8 cellular contexts compared by ENCODE assay signal in the genomic region with DNA sequence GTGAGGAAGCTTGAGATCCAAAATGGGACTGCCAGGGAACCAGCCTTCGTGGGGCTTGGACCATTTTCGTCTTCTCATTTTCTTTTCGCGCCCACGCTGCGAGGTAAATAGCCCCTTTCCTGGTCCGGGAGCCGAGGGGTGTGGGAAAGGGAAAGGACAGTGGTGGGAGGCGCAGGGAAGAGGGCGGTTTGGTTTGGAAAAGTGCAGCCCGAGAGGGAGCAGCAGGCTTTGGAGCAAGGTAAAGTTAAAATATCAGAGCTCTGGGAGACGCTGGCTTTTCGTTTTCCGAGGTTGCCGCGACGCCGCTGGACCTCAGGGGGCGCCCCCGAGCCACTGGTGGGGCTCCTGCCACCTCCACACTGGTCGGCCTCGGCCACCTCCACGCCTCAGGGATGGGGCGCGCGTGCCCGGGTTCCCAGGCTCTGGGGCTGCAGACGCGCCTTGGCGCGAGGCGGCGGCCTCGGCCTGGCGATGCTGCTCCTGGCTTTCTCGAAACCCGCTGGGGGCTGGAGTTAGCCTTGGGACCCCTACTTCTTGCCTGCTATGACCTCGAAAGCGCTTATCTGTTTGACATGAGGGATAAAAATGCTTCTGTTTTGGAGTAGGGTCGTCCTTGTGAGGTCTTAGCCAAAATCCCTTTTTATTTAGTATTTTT. TPM values are rescaled to one million over a fixed set of nuclear protein-coding genes. Genes with fewer than 3 reads are reported as not detected.
DNase-seq lines count a peak whose midpoint lies in the region; ATAC-seq, FAIRE-seq and TF ChIP-seq lines count a peak whose summit lies in the region.
"Had no signal": no experiment of that assay in that cellular context is flagged by ENCODE, and none has a peak within 500 bp of the region (broad histone marks: within the 10 kb centered on the region; RNA-seq: fewer than 3 reads in every experiment).

No MANE protein-coding gene starts in this region.

- peak; percentile 23 for ATAC-seq in foreskin keratinocyte
- ATAC-seq in activated T-helper 17 cell treated with anti-CD3 and anti-CD28 coated beads, Interleukin-2, amount 50 U/mL, for 72 hours (replicated peaks), result no peak
- no peak for ATAC-seq in effector memory CD8-positive, alpha-beta T cell (replicated peaks)

- H3K9me3 Mint-ChIP-seq in nephron, result no peaks in the 10 kb centered on the region
- H3K9me3 Mint-ChIP-seq in activated T-helper 17 cell treated with anti-CD3 and anti-CD28 coated beads, Interleukin-2, amount 50 U/mL, for 72 hours, result no peaks in the 10 kb centered on the region
- H3K9me3 Mint-ChIP-seq in effector memory CD8-positive, alpha-beta T cell, result no peaks in the 10 kb centered on the region

- no peaks in the 10 kb centered on the region for H3K36me3 Mint-ChIP-seq in nephron (ENCODE audit: low read depth)
- H3K36me3 Mint-ChIP-seq in activated T-helper 17 cell treated with anti-CD3 and anti-CD28 coated beads, Interleukin-2, amount 50 U/mL, for 72 hours (ENCODE audit: low read depth), result no peaks in the 10 kb centered on the region
- no peaks in the 10 kb centered on the region for H3K36me3 Mint-ChIP-seq in effector memory CD8-positive, alpha-beta T cell (ENCODE audit: insufficient read depth)

- H3K4me3 Mint-ChIP-seq in nephron, result peak overlapping the region; percentile 99 to 100 (median 99)
- H3K4me3 Mint-ChIP-seq in activated T-helper 17 cell treated with anti-CD3 and anti-CD28 coated beads, Interleukin-2, amount 50 U/mL, for 72 hours, result no peak overlapping the region
- H3K4me3 Mint-ChIP-seq in effector memory CD8-positive, alpha-beta T cell, result no peak overlapping the region

- no peak for FAIRE-seq in GM12891 (lab: Jason Lieb, UNC)

- peak; percentile 73 for TF ChIP-seq CTCF in RWPE1 (conservative IDR thresholded peaks at IDR 0.05; ENCODE audit: low read depth)
- peak; percentile 83 for TF ChIP-seq CTCF in foreskin keratinocyte (conservative IDR thresholded peaks at IDR 0.05)
- peak; percentile 75 to 82 (median 78) for TF ChIP-seq CTCF in nephron (IDR thresholded peaks at IDR 0.05; ENCODE audit: unreplicated experiment in 3 of 3)

- H3K4me1 Mint-ChIP-seq in nephron, result peaks cover 25% of the 10 kb centered on the region
- no peaks in the 10 kb centered on the region for H3K4me1 Mint-ChIP-seq in activated T-helper 17 cell treated with anti-CD3 and anti-CD28 coated beads, Interleukin-2, amount 50 U/mL, for 72 hours
- H3K4me1 Mint-ChIP-seq in effector memory CD8-positive, alpha-beta T cell (ENCODE audit: low read depth in 2 of 2), result peaks cover 0 to 5% of the 10 kb centered on the region in 2 donors

- no peaks in the 10 kb centered on the region for H3K4me1 ChIP-seq in foreskin keratinocyte

- H3K27me3 Mint-ChIP-seq in nephron (ENCODE audit: low read depth), result no peaks in the 10 kb centered on the region
- peaks cover 25% of the 10 kb centered on the region for H3K27me3 Mint-ChIP-seq in activated T-helper 17 cell treated with anti-CD3 and anti-CD28 coated beads, Interleukin-2, amount 50 U/mL, for 72 hours
- H3K27me3 Mint-ChIP-seq in effector memory CD8-positive, alpha-beta T cell, result peaks cover 35 to 48% of the 10 kb centered on the region in 2 donors

- peak; percentile 57 for DNase-seq in GM12891 (ENCODE audit: insufficient read length, low spot score)
- DNase-seq in RWPE1 (ENCODE audit: low spot score), result no peak
- DNase-seq in foreskin keratinocyte, result peak; percentile 15 to 32
- DNase-seq in NCI-H1436 treated with DMSO at 0.1 percent for 48 hours (lab: John Stamatoyannopoulos, UW), result no peak
- no peak for DNase-seq in effector memory CD8-positive, alpha-beta T cell

- no peaks in the 10 kb centered on the region for H3K27me3 ChIP-seq in foreskin keratinocyte

- peak overlapping the region; percentile 88 to 99 (median 91) for H3K27ac Mint-ChIP-seq in nephron
- H3K27ac Mint-ChIP-seq in activated T-helper 17 cell treated with anti-CD3 and anti-CD28 coated beads, Interleukin-2, amount 50 U/mL, for 72 hours, result no peak overlapping the region
- H3K27ac Mint-ChIP-seq in effector memory CD8-positive, alpha-beta T cell, result no peak overlapping the region

- no peak for TF ChIP-seq POLR2A in GM12891 (IDR thresholded peaks at IDR 0.05; ENCODE audit: low read depth, low read length)

- H3K27ac ChIP-seq in RWPE1 (peak overlapping the region; percentile 96), foreskin keratinocyte (no peak overlapping the region)

- POLR2A ChIA-PET in RWPE1 (lab: Yijun Ruan, JAX; ENCODE audit: low non-redundant PET), result no interaction called here

- CTCF ChIA-PET in RWPE1 (lab: Yijun Ruan, JAX), result interaction anchor here (0.6 kb wide), 1 partner anchor 677 kb away, joined by 3 read pairs; no protein-coding TSS in a partner anchor

TF ChIP-seq in GM12891, 5 proteins besides CTCF, POLR2A, EP300 and RAD21:
- no peak for TF ChIP-seq SPI1 (IDR thresholded peaks at IDR 0.05; ENCODE audit: low read depth, low read length)
- no peak for TF ChIP-seq POLR2AphosphoS5 (IDR thresholded peaks at IDR 0.05; ENCODE audit: low read depth, low read length)
- TF ChIP-seq POU2F2 (IDR thresholded peaks at IDR 0.05; ENCODE audit: low read depth, low read length), result no peak
- TF ChIP-seq PAX5 (IDR thresholded peaks at IDR 0.05; ENCODE audit: insufficient read depth, low read length, severe bottlenecking), result no peak
- no peak for TF ChIP-seq TAF1 (IDR thresholded peaks at IDR 0.05; ENCODE audit: low read depth, low read length)

RNA-seq across cellular contexts. Expression of a gene that starts 3.2 kb away (rescaled TPM):
- 3.6 TPM for polyA plus RNA-seq in GM12891 (2012; ENCODE audit: low read depth, missing spikeins)
- total RNA-seq in foreskin keratinocyte, result 18.6 and 20.8 TPM in 2 replicates
- polyA plus RNA-seq in foreskin keratinocyte, result 2.0 and 2.3 TPM in 2 replicates
- total RNA-seq in activated T-helper 17 cell treated with anti-CD3 and anti-CD28 coated beads, Interleukin-2, amount 50 U/mL, for 72 hours, result not detected
- total RNA-seq: activated CD8-positive, alpha-beta memory T cell treated with anti-CD3 and anti-CD28 coated beads for 36 hours had no signal

Comparison
In these comparisons a context has a peak if more than half of its experiments do, and no peak if none do; other contexts are left out.
1. DNase-seq: peak in GM12891 (single experiment) and foreskin keratinocyte (2 of 2); none in RWPE1 (single experiment), NCI-H1436 treated with DMSO at 0.1 percent for 48 hours (single experiment) and effector memory CD8-positive, alpha-beta T cell (0 of 3).
2. H3K27ac Mint-ChIP-seq: peak in nephron (3 of 3); none in activated T-helper 17 cell treated with anti-CD3 and anti-CD28 coated beads, Interleukin-2, amount 50 U/mL, for 72 hours (single experiment) and effector memory CD8-positive, alpha-beta T cell (0 of 2).
3. H3K4me3 Mint-ChIP-seq: peak in nephron (3 of 3); none in activated T-helper 17 cell treated with anti-CD3 and anti-CD28 coated beads, Interleukin-2, amount 50 U/mL, for 72 hours (single experiment) and effector memory CD8-positive, alpha-beta T cell (0 of 2).
4. RNA of a gene that starts 3.2 kb away (total RNA-seq): 18.6 to 20.8 TPM in foreskin keratinocyte; not detected in activated T-helper 17 cell treated with anti-CD3 and anti-CD28 coated beads, Interleukin-2, amount 50 U/mL, for 72 hours; every median in the first group is over 10 times any median in the second.
5. Peak in every context shown above with its lines, with median percentiles within 50 percentile points of each other: CTCF ChIP-seq.